In the genomic region with DNA sequence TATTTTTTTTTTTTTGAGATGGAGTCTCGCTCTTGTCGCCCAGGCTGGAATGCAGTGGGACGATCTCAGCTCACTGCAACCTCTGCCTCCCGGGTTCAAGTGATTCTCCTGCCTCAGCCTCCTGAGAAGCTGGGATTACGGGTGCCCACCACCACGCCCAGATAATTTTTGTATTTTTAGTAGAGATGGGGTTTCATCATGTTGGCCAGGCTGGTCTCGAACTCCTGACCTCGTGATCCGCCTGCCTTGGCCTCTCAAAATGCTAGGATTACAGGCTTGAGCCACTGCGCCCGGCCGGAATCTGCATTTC, we compare ENCODE assay signal across 9 cellular contexts. TPM values are rescaled to one million over a fixed set of nuclear protein-coding genes. Genes with fewer than 3 reads are reported as not detected.
A peak's percentile ranks its signal among the peaks of the same experiment; 100 is the strongest.
DNase-seq lines count a peak whose midpoint lies in the region; ATAC-seq and TF ChIP-seq lines count a peak whose summit lies in the region.
"Not testable (repeated sequence)": the region's sequence is repeated elsewhere in the genome, so short reads cannot be mapped to it uniquely, and the experiment has no call there.
"Had no signal": no experiment of that assay in that cellular context is flagged by ENCODE, and none has a peak within 500 bp of the region (broad histone marks: within the 10 kb centered on the region; RNA-seq: fewer than 3 reads in every experiment).

No MANE protein-coding gene starts in this region.

- H3K9me3 Mint-ChIP-seq in activated CD8-positive, alpha-beta memory T cell treated with anti-CD3 and anti-CD28 coated beads, Interleukin-2, amount 10 ng/mL, durations not matched to agents 7 days and 5 days (ENCODE audit: low read depth); memory B cell; type B pancreatic cell: not testable (repeated sequence)

- H3K4me1 Mint-ChIP-seq in activated CD8-positive, alpha-beta memory T cell treated with anti-CD3 and anti-CD28 coated beads, Interleukin-2, amount 10 ng/mL, durations not matched to agents 7 days and 5 days, result peaks cover 40% of the 10 kb centered on the region
- H3K4me1 Mint-ChIP-seq in memory B cell (peaks cover 37% of the 10 kb centered on the region), type B pancreatic cell (ENCODE audit: unreplicated experiment) (peaks cover 18% of the 10 kb centered on the region)

- H3K9ac ChIP-seq in DND-41 (ENCODE audit: low read depth, low read length), result peak overlapping the region; percentile 72; the same call in 1 of the 2 replicates

- H3K36me3 Mint-ChIP-seq in activated CD8-positive, alpha-beta memory T cell treated with anti-CD3 and anti-CD28 coated beads, Interleukin-2, amount 10 ng/mL, durations not matched to agents 7 days and 5 days; memory B cell; type B pancreatic cell: not testable (repeated sequence)

- not testable (repeated sequence) for BruUV-seq in OCI-LY7 (replicated peaks; lab: Mats Ljungman, UMichigan)

- not testable (repeated sequence) for TF ChIP-seq CTCF in DND-41 (IDR thresholded peaks at IDR 0.05; ENCODE audit: borderline replicate concordance, extremely low read depth, low read length, poor library complexity, severe bottlenecking); OCI-LY7 (conservative IDR thresholded peaks at IDR 0.05; ENCODE audit: low read length); cardiac fibroblast (IDR thresholded peaks at IDR 0.05; ENCODE audit: low read depth, low read length); fibroblast of villous mesenchyme (IDR thresholded peaks at IDR 0.05; ENCODE audit: insufficient read depth, low read depth, low read length); prostate gland (IDR thresholded peaks at IDR 0.05); type B pancreatic cell (conservative IDR thresholded peaks at IDR 0.05)

- not testable (repeated sequence) for H3K27me3 ChIP-seq in DND-41 (ENCODE audit: insufficient read depth, low read length, poor library complexity); prostate gland (replicated peaks; ENCODE audit: insufficient read depth)

- POLR2A ChIA-PET in OCI-LY7 (lab: Charles Lee), result not testable (repeated sequence)

- not testable (repeated sequence) for H2AFZ ChIP-seq in DND-41 (ENCODE audit: low read depth, low read length); OCI-LY7 (ENCODE audit: low read length)

- not testable (repeated sequence) for H3K9me3 ChIP-seq in DND-41 (ENCODE audit: insufficient read depth, low read length, severe bottlenecking); OCI-LY7 (ENCODE audit: low read length); prostate gland

- intact Hi-C loops in OCI-LY7 (cut with micrococcal nuclease; ENCODE audit: unreplicated experiment) (loop anchor here (5.0 kb wide), 2 partner anchors 89 to 121 kb away; a partner anchor contains a TSS), prostate gland (cut with DNase I) (loop anchor here (5.0 kb wide), 2 partner anchors 141 to 231 kb away; no protein-coding TSS in a partner anchor)

- CTCF ChIA-PET in OCI-LY7 (lab: Charles Lee; ENCODE audit: unreplicated experiment); activated CD8-positive, alpha-beta memory T cell treated with anti-CD3 and anti-CD28 coated beads, Interleukin-2, amount 10 ng/mL, durations not matched to agents 7 days and 5 days (lab: Charles Lee): not testable (repeated sequence)

- WGBS in prostate gland, result 81% methylated on average over 12 of the region's 12 CpGs

- H3K27ac ChIP-seq in DND-41 (ENCODE audit: low read length) (peak overlapping the region; percentile 71), OCI-LY7 (ENCODE audit: low read depth, low read length, poor library complexity, severe bottlenecking) (peak overlapping the region; percentile 19)
- H3K27ac ChIP-seq in prostate gland, result not testable (repeated sequence)

- H3K4me2 ChIP-seq in DND-41 (ENCODE audit: insufficient read depth, low read length) (peak overlapping the region; percentile 98), OCI-LY7 (ENCODE audit: low read length) (peak overlapping the region; percentile 63)

- H4K20me1 ChIP-seq in DND-41 (ENCODE audit: insufficient read depth, low read length); OCI-LY7 (ENCODE audit: insufficient read depth, low read length): not testable (repeated sequence)

- H3K9me2 ChIP-seq in OCI-LY7 (ENCODE audit: insufficient read depth, low read length), result not testable (repeated sequence)

- peak overlapping the region; percentile 69 for H3K4me3 Mint-ChIP-seq in activated CD8-positive, alpha-beta memory T cell treated with anti-CD3 and anti-CD28 coated beads, Interleukin-2, amount 10 ng/mL, durations not matched to agents 7 days and 5 days
- H3K4me3 Mint-ChIP-seq in memory B cell (peak overlapping the region; percentile 87), type B pancreatic cell (peak overlapping the region; percentile 86)

- DNase-seq in DND-41; OCI-LY7 (ENCODE audit: low spot score); activated CD8-positive, alpha-beta memory T cell treated with anti-CD3 and anti-CD28 coated beads, Interleukin-2, amount 10 ng/mL, durations not matched to agents 7 days and 5 days; cardiac fibroblast (ENCODE audit: low read depth in 2 of 2); fibroblast of villous mesenchyme (ENCODE audit: low read depth); memory B cell (ENCODE audit: low spot score in 2 of 2); prostate gland (ENCODE audit: low spot score); type B pancreatic cell (ENCODE audit: extremely low spot score, unreplicated experiment): not testable (repeated sequence)

- ATAC-seq in DND-41 (ENCODE audit: insufficient read depth, low read depth); activated CD8-positive, alpha-beta memory T cell treated with anti-CD3 and anti-CD28 coated beads, Interleukin-2, amount 10 ng/mL, durations not matched to agents 7 days and 5 days; memory B cell (ENCODE audit: low read depth): not testable (repeated sequence)

- H3K4me1 ChIP-seq in DND-41 (ENCODE audit: insufficient read depth, low read length), result peaks cover 61% of the 10 kb centered on the region
- H3K4me1 ChIP-seq in OCI-LY7 (ENCODE audit: insufficient read depth, low read length, poor library complexity, severe bottlenecking), result peaks cover 55% of the 10 kb centered on the region
- H3K4me1 ChIP-seq in prostate gland (replicated peaks), result not testable (repeated sequence)

- not testable (repeated sequence) for TF ChIP-seq POLR2A in prostate gland (IDR thresholded peaks at IDR 0.05)

- peaks cover 10% of the 10 kb centered on the region for H3K27me3 Mint-ChIP-seq in activated CD8-positive, alpha-beta memory T cell treated with anti-CD3 and anti-CD28 coated beads, Interleukin-2, amount 10 ng/mL, durations not matched to agents 7 days and 5 days
- not testable (repeated sequence) for H3K27me3 Mint-ChIP-seq in memory B cell, type B pancreatic cell

- not testable (repeated sequence) for H3K79me2 ChIP-seq in DND-41 (ENCODE audit: insufficient read depth, low read length); OCI-LY7 (ENCODE audit: insufficient read depth, low read depth, low read length)

- H3K36me3 ChIP-seq in DND-41 (ENCODE audit: insufficient read depth, low read length); OCI-LY7 (ENCODE audit: insufficient read depth, low read length); prostate gland: not testable (repeated sequence)

- peak overlapping the region in 1 of 2 experiments; percentile 84; a peak in 2 of 4 replicates for H3K4me3 ChIP-seq in DND-41 (ENCODE audit: low read depth in 1 of 2, low read length in 2 of 2)
- H3K4me3 ChIP-seq in OCI-LY7 (ENCODE audit: low read depth, low read length, poor library complexity, severe bottlenecking), result peak overlapping the region; percentile 67
- H3K4me3 ChIP-seq in cardiac fibroblast (replicated peaks in 1 of 2; ENCODE audit: low read depth in 2 of 2, low read length in 2 of 2), result peak overlapping the region; percentile 64 to 86
- H3K4me3 ChIP-seq in fibroblast of villous mesenchyme (ENCODE audit: low read depth, low read length), result peak overlapping the region; percentile 79
- H3K4me3 ChIP-seq in prostate gland, result peak overlapping the region; percentile 87 to 99

- H3K27ac Mint-ChIP-seq in activated CD8-positive, alpha-beta memory T cell treated with anti-CD3 and anti-CD28 coated beads, Interleukin-2, amount 10 ng/mL, durations not matched to agents 7 days and 5 days; memory B cell; type B pancreatic cell: not testable (repeated sequence)

RNA-seq across cellular contexts. Expression of a gene that starts 22.2 kb away (rescaled TPM):
- total RNA-seq in OCI-LY7 (2014; rRNA removed; shearing (Covaris generic)), result 0.32 TPM in 1 of 2 replicates, not detected in the other
- total RNA-seq in OCI-LY7 (2022), result not detected in 2 replicates
- total RNA-seq in activated CD8-positive, alpha-beta memory T cell treated with anti-CD3 and anti-CD28 coated beads, Interleukin-2, amount 10 ng/mL, durations not matched to agents 7 days and 5 days, result not detected
- not detected in 2 replicates for total RNA-seq in fibroblast of villous mesenchyme
- total RNA-seq in prostate gland, result not detected
- 0.43 TPM in 1 of 2 replicates, not detected in the other for total RNA-seq in type B pancreatic cell (ENCODE audit: low replicate concordance)
- total RNA-seq: mucosa of descending colon had no signal

RNA-seq across cellular contexts. Expression of a gene that starts 39.5 kb away (rescaled TPM):
- 229 and 266 TPM in 2 replicates for total RNA-seq in OCI-LY7 (2014; rRNA removed; shearing (Covaris generic))
- total RNA-seq in OCI-LY7 (2022) (184 and 190 TPM in 2 replicates), fibroblast of villous mesenchyme (39.0 and 50.1 TPM in 2 replicates), prostate gland (1 to 10 TPM; 4.6 to 7.0 TPM), type B pancreatic cell (ENCODE audit: low replicate concordance) (20.0 and 63.3 TPM in 2 replicates)
- total RNA-seq in activated CD8-positive, alpha-beta memory T cell treated with anti-CD3 and anti-CD28 coated beads, Interleukin-2, amount 10 ng/mL, durations not matched to agents 7 days and 5 days, result 10 to 100 TPM; 87.7 to 93.0 TPM
